Comparison of ENCODE assay signal across 21 cellular contexts in genomic region chr1:191279266-191279800, GRCh38.
"Had no signal": no experiment of that assay in that cellular context is flagged by ENCODE, and none has a peak within 500 bp of the region (broad histone marks: within the 10 kb centered on the region; RNA-seq: fewer than 3 reads in every experiment).

No MANE protein-coding gene starts in this region.

- H3K27me3 ChIP-seq: brain microvascular endothelial cell had no signal

- H3K27ac ChIP-seq: brain microvascular endothelial cell, PC-9 had no signal

- H2AFZ ChIP-seq: PC-9 had no signal

- ATAC-seq: activated T-cell treated with anti-CD3 and anti-CD28 coated beads, Interleukin-2, amount 50 U/mL, for 72 hours; T-helper 17 cell had no signal

- H3K4me3 ChIP-seq: PC-9 had no signal

- DNase-seq: activated B cell treated with CpG ODN at 0.5 μM for 24 hours; activated CD4-positive, alpha-beta memory T cell treated with anti-CD3 and anti-CD28 coated beads for 36 hours; activated CD4-positive, alpha-beta T cell treated with anti-CD3 and anti-CD28 coated beads for 1 hour; activated CD4-positive, alpha-beta T cell treated with anti-CD3 and anti-CD28 coated beads, Interleukin-2, amount 10 ng/mL, durations not matched to agents 24 days and 14 days; activated gamma-delta T cell treated with Interleukin-2 at 50 U/mL for 16 hours; activated naive CD4-positive, alpha-beta T cell treated with anti-CD3 and anti-CD28 coated beads, Interleukin-2, amount 10 ng/mL, durations not matched to agents 7 days and 5 days; activated naive CD8-positive, alpha-beta T cell treated with anti-CD3 and anti-CD28 coated beads for 36 hours; activated T-cell treated with anti-CD3 and anti-CD28 coated beads for 4 hours; activated T-cell treated with anti-CD3 and anti-CD28 coated beads, Interleukin-2, amount 50 U/mL, for 72 hours; brain microvascular endothelial cell; Karpas-422; NCI-H1105 treated with DMSO at 0.1 percent for 48 hours; NCI-H1436 treated with DMSO at 0.1 percent for 48 hours; NCI-H187; NCI-H2081; NCI-H510A treated with DMSO at 0.1 percent for 48 hours; NCI-H69; PC-9; SHP77 treated with DMSO at 0.1 percent for 48 hours; T-helper 17 cell; T-helper 9 cell had no signal

- H3K4me2 ChIP-seq: PC-9 had no signal

- H3K36me3 ChIP-seq: brain microvascular endothelial cell had no signal
